1 cellular context compared by ENCODE assay signal in genomic region chr9:16243798-16244197, GRCh38.
TF ChIP-seq lines count a peak whose summit lies in the region.

No MANE protein-coding gene starts in this region.

TF ChIP-seq in GM23338, 12 proteins besides CTCF, POLR2A, EP300 and RAD21 (continued from another document):
- TF ChIP-seq ZNF462 (CRISPR knock-in tag; IDR thresholded peaks at IDR 0.05) (no peak), ETS1 (IDR thresholded peaks at IDR 0.05) (no peak)
